Comparison of ENCODE assay signal across 14 cellular contexts in genomic region chr2:10202136-10202535, GRCh38.
A peak's percentile ranks its signal among the peaks of the same experiment; 100 is the strongest.
DNase-seq lines count a peak whose midpoint lies in the region; ATAC-seq, FAIRE-seq and TF ChIP-seq lines count a peak whose summit lies in the region.
"Had no signal": no experiment of that assay in that cellular context is flagged by ENCODE, and none has a peak within 500 bp of the region (broad histone marks: within the 10 kb centered on the region; RNA-seq: fewer than 3 reads in every experiment).

No MANE protein-coding gene starts in this region.

- H3K4ac ChIP-seq in IMR-90 (ENCODE audit: low read depth, low read length), result no peak overlapping the region

- no peaks in the 10 kb centered on the region for H3K36me3 ChIP-seq in IMR-90 (ENCODE audit: control insufficient read depth, insufficient read depth, low read length)
- no peaks in the 10 kb centered on the region for H3K36me3 ChIP-seq in endothelial cell of umbilical vein (ENCODE audit: control insufficient read depth in 2 of 2, extremely low read depth in 1 of 2, insufficient read depth in 2 of 2, low read length in 2 of 2)

- peak; percentile 44 for FAIRE-seq in endothelial cell of umbilical vein (lab: Jason Lieb, UNC)
- FAIRE-seq: GM12878 had no signal

- in situ Hi-C loops in IMR-90 (cut with MboI; ENCODE audit: low sequenced_read_pairs) (no loop called here), astrocyte of the cerebellum (cut with HindIII; ENCODE audit: low sequenced_read_pairs) (no loop called here)

- H3K56ac ChIP-seq in IMR-90 (ENCODE audit: extremely low read depth, insufficient read depth, low read length), result no peak overlapping the region

- H2BK120ac ChIP-seq in IMR-90 (ENCODE audit: low read depth, low read length), result no peak overlapping the region

- H3K14ac ChIP-seq in IMR-90 (replicated peaks; ENCODE audit: low read depth, low read length), result no peak overlapping the region

- H3K9me3 ChIP-seq in IMR-90 (ENCODE audit: control insufficient read depth, insufficient read depth, low read length) (peaks cover 8% of the 10 kb centered on the region), endothelial cell of umbilical vein (replicated peaks; ENCODE audit: control insufficient read depth, insufficient read depth, low read length) (no peaks in the 10 kb centered on the region)

- POLR2A ChIA-PET in IMR-90 (lab: Charles Lee; ENCODE audit: unreplicated experiment), result no interaction called here
- POLR2A ChIA-PET in endothelial cell of umbilical vein (lab: Charles Lee), result no interaction called here

- H2AFZ ChIP-seq in IMR-90 (replicated peaks; ENCODE audit: low read length, poor library complexity) (no peak overlapping the region), endothelial cell of umbilical vein (ENCODE audit: low read depth, low read length) (no peak overlapping the region)

- no peak overlapping the region for H3K9ac ChIP-seq in IMR-90 (ENCODE audit: low read depth, low read length)
- H3K9ac ChIP-seq in endothelial cell of umbilical vein (replicated peaks; ENCODE audit: extremely low read depth, insufficient read depth, low read length), result no peak overlapping the region

- H3K18ac ChIP-seq in IMR-90 (ENCODE audit: low read depth, low read length), result no peak overlapping the region

- TF ChIP-seq POLR2A in IMR-90 (IDR thresholded peaks at IDR 0.05; ENCODE audit: low read depth, low read length) (no peak), endothelial cell of umbilical vein (IDR thresholded peaks at IDR 0.05; ENCODE audit: low read depth, low read length) (no peak)

- H3K4me1 ChIP-seq in IMR-90 (ENCODE audit: control insufficient read depth, insufficient read depth, low read length) (no peaks in the 10 kb centered on the region), endothelial cell of umbilical vein (ENCODE audit: control insufficient read depth, extremely low read depth, insufficient read depth, low read length) (no peaks in the 10 kb centered on the region)

- H2BK20ac ChIP-seq in IMR-90 (ENCODE audit: low read depth, low read length), result no peak overlapping the region

- no peak overlapping the region for H4K5ac ChIP-seq in IMR-90 (ENCODE audit: low read depth, low read length)

- no peak overlapping the region for H2AK5ac ChIP-seq in IMR-90 (ENCODE audit: low read depth, low read length)

- no TSS peak for BruUV-seq in IMR-90 (replicated peaks; lab: Mats Ljungman, UMichigan)
- BruUV-seq in endothelial cell of umbilical vein (replicated peaks; lab: Mats Ljungman, UMichigan), result no TSS peak

- H2BK15ac ChIP-seq in IMR-90 (ENCODE audit: low read depth, low read length), result no peak overlapping the region

- WGBS in IMR-90 (ENCODE audit: extremely low coverage in 2 of 2, insufficient read length in 1 of 2), 2 experiments, result no CpG with 5 or more reads among the region's 3 CpGs

- intact Hi-C loops in IMR-90 (cut with micrococcal nuclease), result no loop called here
- intact Hi-C loops in endothelial cell of umbilical vein (cut with micrococcal nuclease), result no loop called here

- no peaks in the 10 kb centered on the region for H4K20me1 ChIP-seq in IMR-90 (ENCODE audit: insufficient read depth, low read length)
- no peaks in the 10 kb centered on the region for H4K20me1 ChIP-seq in endothelial cell of umbilical vein (replicated peaks; ENCODE audit: control insufficient read depth, extremely low read depth, insufficient read depth, low read length)

- H3K27ac ChIP-seq in IMR-90 (ENCODE audit: insufficient read depth, low read length) (no peak overlapping the region), endothelial cell of umbilical vein (ENCODE audit: insufficient read depth, low read depth, low read length) (no peak overlapping the region)

- TF ChIP-seq CTCF in IMR-90 (conservative IDR thresholded peaks at IDR 0.05; ENCODE audit: low read depth, low read length) (no peak), astrocyte of the cerebellum (IDR thresholded peaks at IDR 0.05; ENCODE audit: low read depth, low read length, missing control alignments) (no peak), endothelial cell of umbilical vein (IDR thresholded peaks at IDR 0.05; ENCODE audit: extremely low read depth in 1 of 2, insufficient read depth in 1 of 2, low read depth in 1 of 2, low read length in 2 of 2) (no peak), omental fat pad (IDR thresholded peaks at IDR 0.05) (no peak)

- dilution Hi-C loops in IMR-90 (cut with HindIII; ENCODE audit: low sequenced_read_pairs, unreplicated experiment), result no loop called here
- dilution Hi-C loops in endothelial cell of umbilical vein (cut with MboI; ENCODE audit: extremely low pct_ligation_motif_present, low sequenced_read_pairs), result no loop called here

- DNase-seq in IMR-90, result peak; percentile 43
- DNase-seq in astrocyte of the cerebellum (ENCODE audit: low read depth), result peak; percentile 41
- no peak for DNase-seq in endothelial cell of umbilical vein (ENCODE audit: low read depth, low spot score)
- DNase-seq in omental fat pad (ENCODE audit: low spot score), result no peak
- DNase-seq in mesenteric fat pad (ENCODE audit: low spot score), result no peak
- DNase-seq in COLO668 (lab: John Stamatoyannopoulos, UW; ENCODE audit: unreplicated experiment), result no peak
- DNase-seq: AML-193, Calu3, MV-4-11, NCI-H1417 treated with DMSO at 0.1 percent for 48 hours, NCI-H2029, NCI-H524 had no signal

- H4K91ac ChIP-seq in IMR-90 (ENCODE audit: insufficient read depth, low read depth, low read length), result no peak overlapping the region

- H4K8ac ChIP-seq in IMR-90 (ENCODE audit: low read depth in 2 of 2, low read length in 2 of 2), result no peak overlapping the region

- ATAC-seq in IMR-90 (ENCODE audit: low read depth), result no peak
- ATAC-seq in omental fat pad (ENCODE audit: low FRiP score), result peak; percentile 12
- no peak for ATAC-seq in HG02870 (IDR thresholded peaks at IDR 0.05; ENCODE audit: unreplicated experiment)
- ATAC-seq: GM12878 had no signal

- no peaks in the 10 kb centered on the region for H3K79me1 ChIP-seq in IMR-90 (ENCODE audit: low read depth in 1 of 2, low read length in 2 of 2)

- no peak for TF ChIP-seq RAD21 in IMR-90 (IDR thresholded peaks at IDR 0.05; ENCODE audit: low read length)

- H2AK9ac ChIP-seq in IMR-90 (replicated peaks; ENCODE audit: low read depth, low read length, poor library complexity), result no peak overlapping the region

- H3K79me2 ChIP-seq in endothelial cell of umbilical vein (ENCODE audit: control insufficient read depth, insufficient read depth, low read length), result no peaks in the 10 kb centered on the region

- H3K23ac ChIP-seq in IMR-90 (ENCODE audit: low read depth, low read length), result no peak overlapping the region

- no peak overlapping the region for H3K4me3 ChIP-seq in IMR-90 (ENCODE audit: insufficient read depth, low read depth, low read length)
- no peak overlapping the region for H3K4me3 ChIP-seq in astrocyte of the cerebellum (ENCODE audit: low read depth, low read length)
- no peak overlapping the region for H3K4me3 ChIP-seq in endothelial cell of umbilical vein (replicated peaks in 1 of 3; ENCODE audit: insufficient read depth in 1 of 3, low read depth in 1 of 3, low read length in 3 of 3)
- H3K4me3 ChIP-seq: GM12878 had no signal

- CTCF ChIA-PET in IMR-90 (lab: Yijun Ruan, JAX) (no interaction called here), endothelial cell of umbilical vein (lab: Charles Lee) (interaction anchor here (0.9 to 1.2 kb wide), 2 partner anchors 39 to 233 kb away, joined by 3 read pairs; no protein-coding TSS in a partner anchor)

- H3K4me2 ChIP-seq in IMR-90 (ENCODE audit: low read depth, low read length), result no peak overlapping the region
- H3K4me2 ChIP-seq in endothelial cell of umbilical vein (ENCODE audit: insufficient read depth, low read length), result no peak overlapping the region

- H2BK5ac ChIP-seq in IMR-90 (ENCODE audit: low read depth, low read length, poor library complexity, severe bottlenecking), result no peak overlapping the region

- peaks cover 3% of the 10 kb centered on the region; the same call in 1 of the 2 replicates for H3K9me1 ChIP-seq in IMR-90 (ENCODE audit: insufficient read depth, low read length)
- no peaks in the 10 kb centered on the region for H3K9me1 ChIP-seq in endothelial cell of umbilical vein (replicated peaks; ENCODE audit: control insufficient read depth, extremely low read depth, insufficient read depth, low read length)

- H3K27me3 ChIP-seq in IMR-90 (ENCODE audit: control insufficient read depth, insufficient read depth, low read length), result no peaks in the 10 kb centered on the region
- H3K27me3 ChIP-seq in endothelial cell of umbilical vein (ENCODE audit: control insufficient read depth in 2 of 2, insufficient read depth in 2 of 2, low read length in 2 of 2), result no peaks in the 10 kb centered on the region

TF ChIP-seq in IMR-90, 13 proteins besides CTCF, POLR2A, EP300 and RAD21 (continues in another document):
- TF ChIP-seq BHLHE40 (IDR thresholded peaks at IDR 0.05; ENCODE audit: low read depth, low read length) (no peak), FOS (IDR thresholded peaks at IDR 0.05; ENCODE audit: low read depth, low read length) (no peak), MAZ (IDR thresholded peaks at IDR 0.05; ENCODE audit: borderline replicate concordance, low read depth, low read length) (no peak), NFE2L2 (IDR thresholded peaks at IDR 0.05; ENCODE audit: low read depth, low read length) (no peak), SMC3 (IDR thresholded peaks at IDR 0.05; ENCODE audit: low read depth, low read length) (no peak)
- TF ChIP-seq, protein P1, sequence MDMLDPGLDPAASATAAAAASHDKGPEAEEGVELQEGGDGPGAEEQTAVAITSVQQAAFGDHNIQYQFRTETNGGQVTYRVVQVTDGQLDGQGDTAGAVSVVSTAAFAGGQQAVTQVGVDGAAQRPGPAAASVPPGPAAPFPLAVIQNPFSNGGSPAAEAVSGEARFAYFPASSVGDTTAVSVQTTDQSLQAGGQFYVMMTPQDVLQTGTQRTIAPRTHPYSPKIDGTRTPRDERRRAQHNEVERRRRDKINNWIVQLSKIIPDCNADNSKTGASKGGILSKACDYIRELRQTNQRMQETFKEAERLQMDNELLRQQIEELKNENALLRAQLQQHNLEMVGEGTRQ (IDR thresholded peaks at IDR 0.05; ENCODE audit: low read depth, low read length), result no peak

TF ChIP-seq in endothelial cell of umbilical vein, 7 proteins besides CTCF, POLR2A, EP300 and RAD21:
- no peak for TF ChIP-seq POLR2AphosphoS5 (IDR thresholded peaks at IDR 0.05; ENCODE audit: insufficient read depth, low read depth, low read length)
- TF ChIP-seq GATA2 (IDR thresholded peaks at IDR 0.05; ENCODE audit: insufficient read depth, insufficient read length, low read depth, low read length), result no peak
- no peak for TF ChIP-seq MYC (IDR thresholded peaks at IDR 0.05; ENCODE audit: low read depth, low read length)
- no peak for TF ChIP-seq MAX (IDR thresholded peaks at IDR 0.05; ENCODE audit: insufficient read depth, insufficient read length)

Comparison
In these comparisons a context has a peak if more than half of its experiments do, and no peak if none do; other contexts are left out.
1. DNase-seq: peak in IMR-90 (single experiment) and astrocyte of the cerebellum (single experiment); none in endothelial cell of umbilical vein (single experiment), omental fat pad (single experiment), mesenteric fat pad (single experiment) and COLO668 (single experiment).